Comparison of ENCODE assay signal across 1 cellular context in genomic region chr10:13732485-13732884, GRCh38.
TF ChIP-seq lines count a peak whose summit lies in the region.

No MANE protein-coding gene starts in this region.

TF ChIP-seq in WTC11, 78 proteins besides CTCF, POLR2A, EP300 and RAD21:
- TF ChIP-seq ARID4B (CRISPR knock-in tag; IDR thresholded peaks at IDR 0.05; ENCODE audit: borderline replicate concordance) (no peak), ZSCAN18 (CRISPR knock-in tag; IDR thresholded peaks at IDR 0.05) (no peak), MAX (CRISPR knock-in tag; IDR thresholded peaks at IDR 0.05) (no peak), SP1 (CRISPR knock-in tag; conservative IDR thresholded peaks at IDR 0.05) (no peak), ERG (CRISPR knock-in tag; IDR thresholded peaks at IDR 0.05) (no peak), HMGXB4 (CRISPR knock-in tag; IDR thresholded peaks at IDR 0.05) (no peak), ZNF281 (CRISPR knock-in tag; IDR thresholded peaks at IDR 0.05) (no peak), ZNF671 (CRISPR knock-in tag; IDR thresholded peaks at IDR 0.05) (no peak), E2F4 (CRISPR knock-in tag; IDR thresholded peaks at IDR 0.05; ENCODE audit: borderline replicate concordance, low read depth) (no peak), ZNF263 (CRISPR knock-in tag; IDR thresholded peaks at IDR 0.05; ENCODE audit: low read depth) (no peak), HMGA2 (CRISPR knock-in tag; IDR thresholded peaks at IDR 0.05) (no peak), EMX1 (CRISPR knock-in tag; IDR thresholded peaks at IDR 0.05) (no peak), IRF1 (CRISPR knock-in tag; IDR thresholded peaks at IDR 0.05) (no peak), ZNF512 (CRISPR knock-in tag; IDR thresholded peaks at IDR 0.05; ENCODE audit: borderline replicate concordance) (no peak), USF1 (CRISPR knock-in tag; IDR thresholded peaks at IDR 0.05) (no peak), MXD4 (CRISPR knock-in tag; IDR thresholded peaks at IDR 0.05; ENCODE audit: borderline replicate concordance) (no peak), OVOL2 (CRISPR knock-in tag; IDR thresholded peaks at IDR 0.05; ENCODE audit: borderline replicate concordance) (no peak), ZNF121 (CRISPR knock-in tag; IDR thresholded peaks at IDR 0.05) (no peak), SMAD3 (CRISPR knock-in tag; IDR thresholded peaks at IDR 0.05; ENCODE audit: borderline replicate concordance) (no peak)
